8 cellular contexts compared by ENCODE assay signal in the genomic region with DNA sequence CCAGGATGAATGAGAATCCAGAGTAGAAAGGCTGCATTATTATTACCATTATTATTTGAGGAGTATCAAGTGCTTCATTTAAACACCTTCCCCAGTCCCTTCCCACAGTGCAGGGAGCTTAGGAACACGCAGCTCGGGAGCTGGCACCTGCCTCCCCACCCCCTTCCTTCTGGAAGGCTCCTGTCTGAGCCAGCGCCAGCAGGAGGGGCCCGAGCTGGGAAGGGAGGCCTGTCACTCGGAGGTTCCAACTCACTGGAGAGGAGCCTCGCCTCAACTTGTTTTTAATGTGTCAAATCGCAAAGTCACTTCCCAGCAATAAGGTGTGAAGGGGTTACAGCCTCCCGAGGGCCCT.
A peak's percentile ranks its signal among the peaks of the same experiment; 100 is the strongest.
DNase-seq lines count a peak whose midpoint lies in the region; TF ChIP-seq lines count a peak whose summit lies in the region.

No MANE protein-coding gene starts in this region.

- peaks cover 12% of the 10 kb centered on the region for H3K27me3 Mint-ChIP-seq in activated T-helper 1 cell treated with anti-CD3 and anti-CD28 coated beads, Interleukin-12 subunit alpha, Interleukin-12 subunit beta, Interleukin-2, Interleukin-4 antibody, amounts not matched to agents 30 ng/mL and 10 ng/mL and 1 ng/mL, durations not matched to agents 14 hours and 24 hours and 36 hours (ENCODE audit: insufficient read depth)

- H4K20me1 ChIP-seq in BLaER1: no peaks in the 10 kb centered on the region

- no peak for TF ChIP-seq EP300 in tibial nerve (IDR thresholded peaks at IDR 0.05)

- H3K27ac ChIP-seq in BLaER1 (no peak overlapping the region), tibial nerve (no peak overlapping the region)

- H3K27me3 ChIP-seq in BLaER1 (no peaks in the 10 kb centered on the region), tibial nerve (no peaks in the 10 kb centered on the region), H7 (ENCODE audit: control insufficient read depth, insufficient read depth, low read length) (no peaks in the 10 kb centered on the region)

- no peaks in the 10 kb centered on the region for H3K36me3 Mint-ChIP-seq in activated T-helper 1 cell treated with anti-CD3 and anti-CD28 coated beads, Interleukin-12 subunit alpha, Interleukin-12 subunit beta, Interleukin-2, Interleukin-4 antibody, amounts not matched to agents 30 ng/mL and 10 ng/mL and 1 ng/mL, durations not matched to agents 14 hours and 24 hours and 36 hours (ENCODE audit: low read depth)

- TF ChIP-seq CTCF in tibial nerve (IDR thresholded peaks at IDR 0.05): no peak

- no peaks in the 10 kb centered on the region for H3K4me1 Mint-ChIP-seq in activated T-helper 1 cell treated with anti-CD3 and anti-CD28 coated beads, Interleukin-12 subunit alpha, Interleukin-12 subunit beta, Interleukin-2, Interleukin-4 antibody, amounts not matched to agents 30 ng/mL and 10 ng/mL and 1 ng/mL, durations not matched to agents 14 hours and 24 hours and 36 hours (ENCODE audit: low read depth)

- peak overlapping the region; percentile 64 for H3K4me3 Mint-ChIP-seq in activated T-helper 1 cell treated with anti-CD3 and anti-CD28 coated beads, Interleukin-12 subunit alpha, Interleukin-12 subunit beta, Interleukin-2, Interleukin-4 antibody, amounts not matched to agents 30 ng/mL and 10 ng/mL and 1 ng/mL, durations not matched to agents 14 hours and 24 hours and 36 hours

- H3K9ac ChIP-seq in BLaER1: peak overlapping the region; percentile 24; the same call in 1 of the 2 replicates

- H3K4me3 ChIP-seq in BLaER1 (no peak overlapping the region), tibial nerve (no peak overlapping the region), H7 (ENCODE audit: insufficient read depth, low read depth, low read length) (no peak overlapping the region)

- DNase-seq in DMS153 treated with DMSO at 0.1 percent for 48 hours (lab: John Stamatoyannopoulos, UW; ENCODE audit: unreplicated experiment): peak; percentile 30
- no peak for DNase-seq in activated T-helper 1 cell treated with anti-CD3 and anti-CD28 coated beads, Interleukin-12 subunit alpha, Interleukin-12 subunit beta, Interleukin-2, Interleukin-4 antibody, amounts not matched to agents 30 ng/mL and 10 ng/mL and 1 ng/mL, durations not matched to agents 14 hours and 24 hours and 36 hours (ENCODE audit: low spot score)
- peak; percentile 72 for DNase-seq in left kidney (ENCODE audit: low read depth, low spot score)
- no peak for DNase-seq in ureter (ENCODE audit: low spot score)
- no peak for DNase-seq in H4 (ENCODE audit: low spot score)
- DNase-seq in tibial nerve (ENCODE audit: low spot score in 2 of 2): no peak
- DNase-seq in H7: no peak

- intact Hi-C loops in activated T-helper 1 cell treated with anti-CD3 and anti-CD28 coated beads, Interleukin-12 subunit alpha, Interleukin-12 subunit beta, Interleukin-2, Interleukin-4 antibody, amounts not matched to agents 30 ng/mL and 10 ng/mL and 1 ng/mL, durations not matched to agents 14 hours and 24 hours and 36 hours (cut with micrococcal nuclease): loop anchor here (2.0 kb wide), 1 partner anchor 372 kb away; no protein-coding TSS in a partner anchor

- H3K9me3 Mint-ChIP-seq in activated T-helper 1 cell treated with anti-CD3 and anti-CD28 coated beads, Interleukin-12 subunit alpha, Interleukin-12 subunit beta, Interleukin-2, Interleukin-4 antibody, amounts not matched to agents 30 ng/mL and 10 ng/mL and 1 ng/mL, durations not matched to agents 14 hours and 24 hours and 36 hours: no peaks in the 10 kb centered on the region

- H3K9me3 ChIP-seq in BLaER1 (no peaks in the 10 kb centered on the region), tibial nerve (peaks cover 0 to under 1% (median 0%) of the 10 kb centered on the region in 4 donors)

- no peak overlapping the region for H3K27ac Mint-ChIP-seq in activated T-helper 1 cell treated with anti-CD3 and anti-CD28 coated beads, Interleukin-12 subunit alpha, Interleukin-12 subunit beta, Interleukin-2, Interleukin-4 antibody, amounts not matched to agents 30 ng/mL and 10 ng/mL and 1 ng/mL, durations not matched to agents 14 hours and 24 hours and 36 hours

- peak overlapping the region; percentile 36 for H3K4me2 ChIP-seq in BLaER1

- no peak for TF ChIP-seq POLR2A in tibial nerve (IDR thresholded peaks at IDR 0.05)

- H3K36me3 ChIP-seq in BLaER1 (no peaks in the 10 kb centered on the region), tibial nerve (no peaks in the 10 kb centered on the region), H7 (replicated peaks; ENCODE audit: control insufficient read depth, insufficient read depth, low read length) (no peaks in the 10 kb centered on the region)

- WGBS in tibial nerve, 2 donors: 39 to 42% methylated on average over 7 to 8 of the region's 8 CpGs

- H3K4me1 ChIP-seq in BLaER1: peaks cover 8% of the 10 kb centered on the region; the same call in 1 of the 2 replicates
- H3K4me1 ChIP-seq in tibial nerve: peaks cover 0 to 8% (median 0%) of the 10 kb centered on the region in 4 donors

Comparison
In these comparisons a context has a peak if more than half of its experiments do, and no peak if none do; other contexts are left out.
1. DNase-seq: peak in DMS153 treated with DMSO at 0.1 percent for 48 hours (single experiment) and left kidney (single experiment); none in activated T-helper 1 cell treated with anti-CD3 and anti-CD28 coated beads, Interleukin-12 subunit alpha, Interleukin-12 subunit beta, Interleukin-2, Interleukin-4 antibody, amounts not matched to agents 30 ng/mL and 10 ng/mL and 1 ng/mL, durations not matched to agents 14 hours and 24 hours and 36 hours (single experiment), ureter (single experiment), H4 (single experiment), tibial nerve (0 of 2) and H7 (single experiment).